Comparison of ENCODE assay signal across 9 cellular contexts in genomic region chr3:29649815-29650547, GRCh38.
DNase-seq lines count a peak whose midpoint lies in the region; ATAC-seq and TF ChIP-seq lines count a peak whose summit lies in the region.
"Had no signal": no experiment of that assay in that cellular context is flagged by ENCODE, and none has a peak within 500 bp of the region (broad histone marks: within the 10 kb centered on the region; RNA-seq: fewer than 3 reads in every experiment).

No MANE protein-coding gene starts in this region.

- H3K27me3 ChIP-seq in GM23248 (replicated peaks; ENCODE audit: insufficient read depth), result no peaks in the 10 kb centered on the region
- H3K27me3 ChIP-seq in mammary epithelial cell (ENCODE audit: insufficient read depth, low read length), result no peaks in the 10 kb centered on the region

- H3K27ac ChIP-seq in GM23248 (no peak overlapping the region), mammary epithelial cell (ENCODE audit: insufficient read depth, low read depth, low read length) (no peak overlapping the region)

- in situ Hi-C loops in GM23248 (cut with MboI), result no loop called here
- in situ Hi-C loops in mammary epithelial cell (cut with MboI; ENCODE audit: low sequenced_read_pairs in 2 of 2), result no loop called here

- ATAC-seq in left cardiac atrium (peak in 1 of 2 donors; percentile 31), GM19467 (IDR thresholded peaks at IDR 0.05; ENCODE audit: unreplicated experiment) (no peak), HG03108 (IDR thresholded peaks at IDR 0.05; ENCODE audit: unreplicated experiment) (no peak)

- H3F3A ChIP-seq in GM23248 (ENCODE audit: insufficient read depth), result peaks cover 12% of the 10 kb centered on the region

- H3K79me2 ChIP-seq in GM23248 (ENCODE audit: insufficient read depth), result peaks cover 68% of the 10 kb centered on the region
- no peaks in the 10 kb centered on the region for H3K79me2 ChIP-seq in mammary epithelial cell (ENCODE audit: insufficient read depth, low read length)

- H2AFZ ChIP-seq in GM23248, result no peak overlapping the region
- no peak overlapping the region for H2AFZ ChIP-seq in mammary epithelial cell (ENCODE audit: low read depth, low read length)

- no TSS peak for BruUV-seq in mammary epithelial cell (replicated peaks; lab: Mats Ljungman, UMichigan)

- TF ChIP-seq CTCF in GM12865 (IDR thresholded peaks at IDR 0.05; ENCODE audit: insufficient read depth, low read depth, low read length, missing control alignments), result no peak
- no peak for TF ChIP-seq CTCF in mammary epithelial cell (conservative IDR thresholded peaks at IDR 0.05 in 1 of 2, IDR thresholded peaks at IDR 0.05 in 1 of 2; ENCODE audit: extremely low read depth in 1 of 2, insufficient read depth in 1 of 2, low read depth in 1 of 2, low read length in 2 of 2)

- intact Hi-C loops in left cardiac atrium (cut with DNase I) (loop anchor here in 1 of 2 donors (10.0 kb wide), 1 partner anchor 105 kb away; no protein-coding TSS in a partner anchor), mammary epithelial cell (cut with micrococcal nuclease) (no loop called here)

- DNase-seq in GM12865 (ENCODE audit: low read depth) (peak; percentile 67), GM23248 (peak; percentile 11), NCI-H2029 treated with DMSO at 0.1 percent for 48 hours (lab: John Stamatoyannopoulos, UW) (peak; percentile 40), left cardiac atrium (peak; percentile 45), mammary epithelial cell (no peak)
- DNase-seq in stimulated activated naive CD4-positive, alpha-beta T cell treated with Interleukin-2 at 50 U/mL for 16 hours (lab: John Stamatoyannopoulos, UW), result no peak
- DNase-seq: activated T-cell treated with anti-CD3 and anti-CD28 coated beads, Interleukin-2, amount 50 U/mL, for 48 hours had no signal

- 85 to 86% methylated on average over 6 of the region's 6 CpGs for WGBS in GM23248 (ENCODE audit: low coverage in 1 of 2, low lambda C conversion rate in 2 of 2, missing lambda C conversion rate in 2 of 2), 2 experiments
- 97% methylated on average over 6 of the region's 6 CpGs for WGBS in mammary epithelial cell (ENCODE audit: low coverage, missing lambda C conversion rate)

- dilution Hi-C loops in mammary epithelial cell (cut with HindIII; ENCODE audit: low sequenced_read_pairs), result no loop called here

- H3K4me2 ChIP-seq in GM23248 (ENCODE audit: unreplicated experiment) (no peak overlapping the region), mammary epithelial cell (ENCODE audit: insufficient read depth, low read depth, low read length) (no peak overlapping the region)

- CTCF ChIA-PET in mammary epithelial cell (lab: Charles Lee; ENCODE audit: low non-redundant PET), result no interaction called here

- H3K36me3 ChIP-seq in GM23248 (ENCODE audit: low read depth), result no peaks in the 10 kb centered on the region
- no peaks in the 10 kb centered on the region for H3K36me3 ChIP-seq in mammary epithelial cell (ENCODE audit: insufficient read depth, low read length)

- H3K4me1 ChIP-seq in GM23248 (ENCODE audit: insufficient read depth) (peaks cover 11% of the 10 kb centered on the region), mammary epithelial cell (ENCODE audit: insufficient read depth, low read length) (peaks cover 3% of the 10 kb centered on the region)

- H3K9ac ChIP-seq in GM23248 (no peak overlapping the region), mammary epithelial cell (ENCODE audit: insufficient read depth, low read length) (no peak overlapping the region)

- no peaks in the 10 kb centered on the region; the same call in 1 of the 2 replicates for H3K9me2 ChIP-seq in GM23248 (ENCODE audit: insufficient read depth)

- H4K20me1 ChIP-seq in GM23248 (ENCODE audit: insufficient read depth) (no peaks in the 10 kb centered on the region), mammary epithelial cell (ENCODE audit: insufficient read depth, low read length) (no peaks in the 10 kb centered on the region)

- H3K9me3 ChIP-seq in GM23248 (ENCODE audit: low read depth) (no peaks in the 10 kb centered on the region), mammary epithelial cell (replicated peaks; ENCODE audit: insufficient read depth, low read length) (no peaks in the 10 kb centered on the region)

- H3K4me3 ChIP-seq in GM12865 (ENCODE audit: low read depth, low read length), result no peak overlapping the region
- no peak overlapping the region for H3K4me3 ChIP-seq in GM23248
- no peak overlapping the region for H3K4me3 ChIP-seq in mammary epithelial cell (replicated peaks in 1 of 3; ENCODE audit: insufficient read depth in 1 of 3, low read depth in 2 of 3, low read length in 3 of 3)

Comparison
In these comparisons a context has a peak if more than half of its experiments do, and no peak if none do; other contexts are left out.
1. DNase-seq: peak in GM12865 (single experiment), GM23248 (single experiment), NCI-H2029 treated with DMSO at 0.1 percent for 48 hours (single experiment) and left cardiac atrium (single experiment); none in mammary epithelial cell (single experiment) and stimulated activated naive CD4-positive, alpha-beta T cell treated with Interleukin-2 at 50 U/mL for 16 hours (single experiment).